8 cellular contexts compared by ENCODE assay signal in the genomic region with DNA sequence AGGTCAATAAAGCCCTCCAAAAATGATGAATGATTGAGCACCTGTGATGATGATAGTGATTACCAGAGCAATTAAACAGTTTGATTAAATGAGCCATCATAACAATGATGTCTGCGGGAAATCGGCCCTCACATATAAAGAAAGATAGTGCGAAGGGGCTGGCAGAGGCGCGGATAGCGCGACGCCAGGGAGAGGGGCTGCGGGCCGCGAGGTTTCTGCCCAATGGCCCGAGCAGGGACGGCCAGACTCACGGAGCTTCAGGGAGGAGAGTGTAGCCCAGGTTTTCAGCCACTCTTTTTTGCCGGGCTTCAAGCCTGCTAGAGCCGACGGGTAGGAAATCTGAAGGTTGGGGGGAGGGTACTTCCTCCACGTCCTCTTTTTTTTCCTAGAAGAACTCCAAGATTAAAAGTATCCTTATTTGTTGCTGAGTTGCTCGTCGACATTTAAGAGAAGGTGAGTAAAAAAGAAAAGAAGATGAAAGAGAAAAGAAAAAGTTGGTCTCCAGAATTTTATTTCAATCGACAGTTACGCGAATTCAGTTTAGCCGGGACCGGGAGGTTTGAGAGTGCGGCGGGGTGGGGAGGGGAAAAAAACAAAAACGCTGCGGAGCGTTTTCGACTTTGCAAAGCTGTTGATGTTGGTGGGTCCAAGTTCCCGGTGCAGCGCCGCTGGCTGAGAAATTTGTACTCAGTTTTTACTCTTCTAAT. TPM values are rescaled to one million over a fixed set of nuclear protein-coding genes. Genes with fewer than 3 reads are reported as not detected.
DNase-seq lines count a peak whose midpoint lies in the region; ATAC-seq, FAIRE-seq and TF ChIP-seq lines count a peak whose summit lies in the region.

No MANE protein-coding gene starts in this region.

- H3K27ac Mint-ChIP-seq in naive thymus-derived CD4-positive, alpha-beta T cell: peak overlapping the region in 2 of 9 donors; percentile 41 to 73

- peak overlapping the region; percentile 17 to 96 (median 59) for H3K4me3 Mint-ChIP-seq in naive thymus-derived CD4-positive, alpha-beta T cell

- no peak overlapping the region for H3K27ac ChIP-seq in naive thymus-derived CD4-positive, alpha-beta T cell (ENCODE audit: low read depth, low read length)
- H3K27ac ChIP-seq in effector memory CD4-positive, alpha-beta T cell (ENCODE audit: insufficient read depth, low read length, poor library complexity, severe bottlenecking): no peak overlapping the region

- POLR2A ChIA-PET in naive thymus-derived CD4-positive, alpha-beta T cell (lab: Charles Lee): no interaction called here

- no peaks in the 10 kb centered on the region for H3K36me3 ChIP-seq in naive thymus-derived CD4-positive, alpha-beta T cell (ENCODE audit: control insufficient read depth in 2 of 3, insufficient read depth in 3 of 3, low read length in 3 of 3)
- H3K36me3 ChIP-seq in effector memory CD4-positive, alpha-beta T cell (ENCODE audit: control insufficient read depth, insufficient read depth, low read length): no peaks in the 10 kb centered on the region

- FAIRE-seq in H54 (lab: Jason Lieb, UNC): no peak

- CTCF ChIA-PET in naive thymus-derived CD4-positive, alpha-beta T cell (lab: Charles Lee): no interaction called here

- no peak for ATAC-seq in naive thymus-derived CD4-positive, alpha-beta T cell

- no peak for TF ChIP-seq CTCF in cardiac fibroblast (IDR thresholded peaks at IDR 0.05; ENCODE audit: low read depth, low read length)

- peaks cover 6 to 26% of the 10 kb centered on the region in 2 donors for H3K27me3 ChIP-seq in naive thymus-derived CD4-positive, alpha-beta T cell (ENCODE audit: control insufficient read depth in 2 of 2, insufficient read depth in 2 of 2, low read length in 2 of 2)
- peaks cover 70% of the 10 kb centered on the region for H3K27me3 ChIP-seq in effector memory CD4-positive, alpha-beta T cell (replicated peaks; ENCODE audit: control insufficient read depth, insufficient read depth, low read length, poor library complexity, severe bottlenecking)

- peak overlapping the region; percentile 89 to 90 for H3K4me3 ChIP-seq in cardiac fibroblast (replicated peaks in 1 of 2; ENCODE audit: low read depth in 2 of 2, low read length in 2 of 2)
- H3K4me3 ChIP-seq in naive thymus-derived CD4-positive, alpha-beta T cell (ENCODE audit: low read length): no peak overlapping the region
- H3K4me3 ChIP-seq in effector memory CD4-positive, alpha-beta T cell (ENCODE audit: insufficient read depth, low read depth, low read length, poor library complexity, severe bottlenecking): no peak overlapping the region

- H3K36me3 Mint-ChIP-seq in naive thymus-derived CD4-positive, alpha-beta T cell: peaks cover 0 to 23% (median 10%) of the 10 kb centered on the region in 5 donors

- intact Hi-C loops in naive thymus-derived CD4-positive, alpha-beta T cell (cut with micrococcal nuclease): loop anchor here in 1 of 2 donors (10.0 kb wide), 1 partner anchor 1588 kb away; no protein-coding TSS in a partner anchor

- H3K27me3 Mint-ChIP-seq in naive thymus-derived CD4-positive, alpha-beta T cell: peaks cover 77 to 96% (median 90%) of the 10 kb centered on the region in 5 donors

- peaks cover 0 to 55% (median 26%) of the 10 kb centered on the region in 11 donors for H3K9me3 Mint-ChIP-seq in naive thymus-derived CD4-positive, alpha-beta T cell

- peaks cover 5 to 27% of the 10 kb centered on the region in 2 donors for H3K4me1 ChIP-seq in naive thymus-derived CD4-positive, alpha-beta T cell (ENCODE audit: control insufficient read depth in 2 of 2, insufficient read depth in 2 of 2, low read length in 2 of 2)
- peaks cover 16% of the 10 kb centered on the region for H3K4me1 ChIP-seq in effector memory CD4-positive, alpha-beta T cell (ENCODE audit: control insufficient read depth, insufficient read depth, low read length, poor library complexity, severe bottlenecking)

- TF ChIP-seq POLR2A in H54 (IDR thresholded peaks at IDR 0.05; ENCODE audit: low read depth, low read length): no peak

- peaks cover 0 to 5% (median 0%) of the 10 kb centered on the region in 3 experiments for H3K9me3 ChIP-seq in naive thymus-derived CD4-positive, alpha-beta T cell (ENCODE audit: control insufficient read depth in 2 of 3, low read length in 3 of 3)
- no peaks in the 10 kb centered on the region for H3K9me3 ChIP-seq in effector memory CD4-positive, alpha-beta T cell (ENCODE audit: control insufficient read depth, low read length)

- DNase-seq in CMK (ENCODE audit: low read depth) (peak; percentile 24), LHCN-M2 (ENCODE audit: low read depth) (peak; percentile 37), cardiac fibroblast (ENCODE audit: low read depth in 2 of 2) (peak; percentile 35 to 51), kidney tubule cell (ENCODE audit: low spot score) (no peak), H54 (ENCODE audit: insufficient read length, low spot score) (no peak)
- no peak for DNase-seq in naive thymus-derived CD4-positive, alpha-beta T cell
- no peak for DNase-seq in activated CD8-positive, alpha-beta memory T cell treated with anti-CD3 and anti-CD28 coated beads, Interleukin-2, amount 50 U/mL, for 48 hours
- DNase-seq in effector memory CD4-positive, alpha-beta T cell: no peak

- H3K4me1 Mint-ChIP-seq in naive thymus-derived CD4-positive, alpha-beta T cell: peaks cover 23 to 51% (median 44%) of the 10 kb centered on the region in 7 donors

RNA-seq across cellular contexts. Expression of a gene that starts 2.1 kb away (rescaled TPM):
- total RNA-seq in LHCN-M2 (2014; rRNA removed): 13.4 and 13.8 TPM in 2 replicates
- 6.5 TPM for polyA plus RNA-seq in LHCN-M2 (2012)
- total RNA-seq in naive thymus-derived CD4-positive, alpha-beta T cell: under 1 TPM in 2 of 5 experiments, not detected in 3; 0.07 to 0.71 TPM
- not detected for polyA plus RNA-seq in naive thymus-derived CD4-positive, alpha-beta T cell

Comparison
In these comparisons a context has a peak if more than half of its experiments do, and no peak if none do; other contexts are left out.
1. DNase-seq: peak in CMK (single experiment), LHCN-M2 (single experiment) and cardiac fibroblast (2 of 2); none in naive thymus-derived CD4-positive, alpha-beta T cell (0 of 9), kidney tubule cell (single experiment), activated CD8-positive, alpha-beta memory T cell treated with anti-CD3 and anti-CD28 coated beads, Interleukin-2, amount 50 U/mL, for 48 hours (single experiment), H54 (single experiment) and effector memory CD4-positive, alpha-beta T cell (0 of 3).
2. H3K4me3 ChIP-seq: peak in cardiac fibroblast (2 of 2); none in naive thymus-derived CD4-positive, alpha-beta T cell (single experiment) and effector memory CD4-positive, alpha-beta T cell (single experiment).